Comparison of ENCODE assay signal across 23 cellular contexts in genomic region chr15:90939756-90940155, GRCh38. TPM values are rescaled to one million over a fixed set of nuclear protein-coding genes. Genes with fewer than 3 reads are reported as not detected.
A peak's percentile ranks its signal among the peaks of the same experiment; 100 is the strongest.
DNase-seq lines count a peak whose midpoint lies in the region; ATAC-seq, FAIRE-seq and TF ChIP-seq lines count a peak whose summit lies in the region.
"Had no signal": no experiment of that assay in that cellular context is flagged by ENCODE, and none has a peak within 500 bp of the region (broad histone marks: within the 10 kb centered on the region; RNA-seq: fewer than 3 reads in every experiment).

No MANE protein-coding gene starts in this region.

- H3K4me3 ChIP-seq in right atrium auricular region (no peak overlapping the region), kidney (ENCODE audit: low read length in 2 of 2) (no peak overlapping the region), spleen (no peak overlapping the region)
- H3K4me3 ChIP-seq: A549, GM23248 had no signal

- H3K27ac Mint-ChIP-seq in stimulated activated effector memory CD8-positive, alpha-beta T cell treated with anti-CD3 and anti-CD28 coated beads, Interleukin-12 subunit alpha, Interleukin-12 subunit beta, amount 100 ng/mL, for 72 hours = peak overlapping the region; percentile 76
- H3K27ac Mint-ChIP-seq: CD8-positive, alpha-beta T cell had no signal

- H3K9me3 Mint-ChIP-seq in stimulated activated effector memory CD8-positive, alpha-beta T cell treated with anti-CD3 and anti-CD28 coated beads, Interleukin-12 subunit alpha, Interleukin-12 subunit beta, amount 100 ng/mL, for 72 hours = no peaks in the 10 kb centered on the region
- H3K9me3 Mint-ChIP-seq: CD8-positive, alpha-beta T cell had no signal

- H3K9me3 ChIP-seq in right atrium auricular region (no peaks in the 10 kb centered on the region), kidney (ENCODE audit: control insufficient read depth in 1 of 2, low read length in 2 of 2) (no peaks in the 10 kb centered on the region), spleen (no peaks in the 10 kb centered on the region)
- H3K9me3 ChIP-seq: A549, BE2C, Caco-2 had no signal

- peaks cover 91% of the 10 kb centered on the region for H3K36me3 Mint-ChIP-seq in stimulated activated effector memory CD8-positive, alpha-beta T cell treated with anti-CD3 and anti-CD28 coated beads, Interleukin-12 subunit alpha, Interleukin-12 subunit beta, amount 100 ng/mL, for 72 hours

- no peak overlapping the region for H3K9ac ChIP-seq in kidney (ENCODE audit: low read length in 2 of 2)
- H3K9ac ChIP-seq: GM23248 had no signal

- no peak overlapping the region for H3K4me3 Mint-ChIP-seq in stimulated activated effector memory CD8-positive, alpha-beta T cell treated with anti-CD3 and anti-CD28 coated beads, Interleukin-12 subunit alpha, Interleukin-12 subunit beta, amount 100 ng/mL, for 72 hours
- H3K4me3 Mint-ChIP-seq: CD8-positive, alpha-beta T cell had no signal

- WGBS in spleen, 5 donors = 77 to 98% (median 90%) methylated on average over 6 to 7 of the region's 7 CpGs

- ATAC-seq in left cardiac atrium = no peak
- ATAC-seq in stimulated activated effector memory CD8-positive, alpha-beta T cell treated with anti-CD3 and anti-CD28 coated beads, Interleukin-12 subunit alpha, Interleukin-12 subunit beta, amount 100 ng/mL, for 72 hours = no peak
- ATAC-seq in GM21390 (IDR thresholded peaks at IDR 0.05; ENCODE audit: unreplicated experiment) = no peak
- ATAC-seq: A549; CD8-positive, alpha-beta T cell had no signal

- H3K27me3 ChIP-seq in right atrium auricular region (no peaks in the 10 kb centered on the region), spleen (replicated peaks in 1 of 7) (no peaks in the 10 kb centered on the region)
- H3K27me3 ChIP-seq: BE2C had no signal

- H3K4me1 ChIP-seq in right atrium auricular region (peaks cover 0 to 15% of the 10 kb centered on the region in 2 donors), kidney (ENCODE audit: control insufficient read depth in 1 of 2, insufficient read depth in 1 of 2, low read depth in 1 of 2, low read length in 2 of 2) (peaks cover 3 to 10% of the 10 kb centered on the region in 2 donors), spleen (peaks cover 12 to 27% (median 20%) of the 10 kb centered on the region in 6 donors)
- H3K4me1 ChIP-seq: BE2C had no signal

- no peak for FAIRE-seq in kidney (lab: Jason Lieb, UNC)
- FAIRE-seq: A549, G401.6, GM12892, H1 had no signal

- H3K4me1 Mint-ChIP-seq in stimulated activated effector memory CD8-positive, alpha-beta T cell treated with anti-CD3 and anti-CD28 coated beads, Interleukin-12 subunit alpha, Interleukin-12 subunit beta, amount 100 ng/mL, for 72 hours = peaks cover 15% of the 10 kb centered on the region

- H3K27ac ChIP-seq in right atrium auricular region (no peak overlapping the region), kidney (ENCODE audit: low read depth in 2 of 2, low read length in 2 of 2) (no peak overlapping the region), spleen (no peak overlapping the region)
- H3K27ac ChIP-seq: A549, GM23248 had no signal

- intact Hi-C loops in left cardiac atrium (cut with DNase I) = no loop called here
- intact Hi-C loops in kidney (cut with DNase I) = no loop called here
- intact Hi-C loops in spleen (cut with DNase I; ENCODE audit: low total_unique reads) = no loop called here

- TF ChIP-seq POLR2A in spleen (IDR thresholded peaks at IDR 0.05) = no peak

- DNase-seq in left cardiac atrium (peak; percentile 17), right atrium auricular region (ENCODE audit: low spot score) (no peak), kidney (peak; percentile 60), spleen (no peak)
- no peak for DNase-seq in stimulated activated effector memory CD8-positive, alpha-beta T cell treated with anti-CD3 and anti-CD28 coated beads, Interleukin-12 subunit alpha, Interleukin-12 subunit beta, amount 100 ng/mL, for 72 hours (ENCODE audit: low spot score in 2 of 2)
- no peak for DNase-seq in stimulated activated naive CD4-positive, alpha-beta T cell (lab: John Stamatoyannopoulos, UW)
- DNase-seq: 8988T; ACHN; AML-193; BE2C; C1 segment of cervical spinal cord; Caco-2; CD8-positive, alpha-beta T cell; DMS153; DND-41; GM23248; H7; HCEC 1CT had no signal

- H3K36me3 ChIP-seq in right atrium auricular region (peaks cover 68% of the 10 kb centered on the region), kidney (ENCODE audit: control insufficient read depth in 1 of 2, insufficient read depth in 2 of 2, low read length in 2 of 2) (peaks cover 36 to 38% of the 10 kb centered on the region in 2 donors), spleen (peaks cover 6 to 85% (median 70%) of the 10 kb centered on the region in 6 donors)

- TF ChIP-seq CTCF in right atrium auricular region (IDR thresholded peaks at IDR 0.05) (no peak), kidney (IDR thresholded peaks at IDR 0.05; ENCODE audit: borderline replicate concordance, extremely low read depth, insufficient read depth) (no peak), spleen (IDR thresholded peaks at IDR 0.05 in 8 of 11, conservative IDR thresholded peaks at IDR 0.05 in 3 of 11) (no peak)

RNA-seq across cellular contexts. Expression of gene UNC45A, which starts 4.7 kb away (rescaled TPM):
- total RNA-seq in left cardiac atrium (10 to 100 TPM; 27.3 to 29.5 TPM), right atrium auricular region (10 to 100 TPM; 17.4 to 19.0 TPM), kidney (62.8 TPM), spleen (10 to 100 TPM; 32.8 to 59.5 (median 42.6) TPM)
- polyA plus RNA-seq in kidney (ENCODE audit: insufficient read depth, low read depth, low replicate concordance) (48.9 TPM), spleen (10 to 100 TPM; 32.2 to 43.6 (median 32.8) TPM)

RNA-seq across cellular contexts. Expression of gene HDDC3, which starts 7.4 kb away (rescaled TPM):
- total RNA-seq in left cardiac atrium = 10 to 100 TPM; 12.2 to 17.1 TPM
- total RNA-seq in right atrium auricular region = 10 to 100 TPM; 14.9 to 17.9 TPM
- total RNA-seq in kidney = 15.5 TPM
- polyA plus RNA-seq in kidney (ENCODE audit: insufficient read depth, low read depth, low replicate concordance) = 47.3 TPM
- 10 to 100 TPM; 12.8 to 25.9 (median 18.0) TPM for total RNA-seq in spleen
- polyA plus RNA-seq in spleen = 10 to 100 TPM; 23.9 to 34.5 (median 31.0) TPM

RNA-seq across cellular contexts. Expression of gene RCCD1, which starts 14.9 kb away (rescaled TPM):
- total RNA-seq in left cardiac atrium (10 to 100 TPM in 1 of 2 donors, 1 to 10 TPM in 1; 8.4 to 10.6 TPM), right atrium auricular region (1 to 10 TPM; 6.8 to 9.5 TPM), kidney (11.6 TPM), spleen (10 to 100 TPM in 2 of 7 donors, 1 to 10 TPM in 5; 6.9 to 11.4 (median 8.7) TPM)
- polyA plus RNA-seq in kidney (ENCODE audit: insufficient read depth, low read depth, low replicate concordance) (11.6 TPM), spleen (1 to 10 TPM; 3.6 to 9.0 (median 6.3) TPM)

RNA-seq across cellular contexts. Expression of gene MAN2A2, which starts 36.7 kb away (rescaled TPM):
- total RNA-seq in left cardiac atrium (10 to 100 TPM; 79.3 to 83.2 TPM), right atrium auricular region (10 to 100 TPM; 41.7 to 42.3 TPM), kidney (56.3 TPM), spleen (100 to 1,000 TPM; 105 to 167 (median 120) TPM)
- polyA plus RNA-seq in kidney (ENCODE audit: insufficient read depth, low read depth, low replicate concordance) (11.4 TPM), spleen (10 to 100 TPM; 13.7 to 46.1 (median 24.0) TPM)

RNA-seq across cellular contexts. Expression of gene PRC1, which starts 54.6 kb away (rescaled TPM):
- total RNA-seq in left cardiac atrium (1 to 10 TPM; 6.2 to 6.9 TPM), right atrium auricular region (10 to 100 TPM in 1 of 2 donors, 1 to 10 TPM in 1; 4.8 to 12.9 TPM), kidney (6.6 TPM), spleen (10 to 100 TPM in 4 of 7 donors, 1 to 10 TPM in 3; 6.0 to 40.0 (median 15.0) TPM)
- polyA plus RNA-seq in kidney (ENCODE audit: insufficient read depth, low read depth, low replicate concordance) (3.4 TPM), spleen (10 to 100 TPM in 1 of 3 donors, 1 to 10 TPM in 2; 7.4 to 13.9 (median 8.8) TPM)

Comparison
In these comparisons a context has a peak if more than half of its experiments do, and no peak if none do; other contexts are left out.
1. DNase-seq: peak in left cardiac atrium (single experiment) and kidney (single experiment); none in right atrium auricular region (single experiment), stimulated activated effector memory CD8-positive, alpha-beta T cell treated with anti-CD3 and anti-CD28 coated beads, Interleukin-12 subunit alpha, Interleukin-12 subunit beta, amount 100 ng/mL, for 72 hours (0 of 2), spleen (single experiment) and stimulated activated naive CD4-positive, alpha-beta T cell (0 of 6).